2 cellular contexts compared by ENCODE assay signal in genomic region chr12:78853231-78853630, GRCh38.
TF ChIP-seq lines count a peak whose summit lies in the region.

No MANE protein-coding gene starts in this region.

TF ChIP-seq in HCT116, 20 proteins besides CTCF, POLR2A, EP300 and RAD21:
- TF ChIP-seq SP1 (IDR thresholded peaks at IDR 0.05; ENCODE audit: low read depth) = no peak
- TF ChIP-seq EZH2 (IDR thresholded peaks at IDR 0.05) = no peak
- TF ChIP-seq TCF7L2 (IDR thresholded peaks at IDR 0.05; ENCODE audit: borderline replicate concordance, extremely low read depth, insufficient read depth, insufficient read length) = no peak
- no peak for TF ChIP-seq ZFX (IDR thresholded peaks at IDR 0.05)
- TF ChIP-seq CBX3 (IDR thresholded peaks at IDR 0.05; ENCODE audit: low read depth) = no peak
- no peak for TF ChIP-seq SIN3A (IDR thresholded peaks at IDR 0.05; ENCODE audit: low read depth)
- TF ChIP-seq JUND (IDR thresholded peaks at IDR 0.05) = no peak
- TF ChIP-seq SRF (IDR thresholded peaks at IDR 0.05; ENCODE audit: low read depth) = no peak
- no peak for TF ChIP-seq ZBTB33 (IDR thresholded peaks at IDR 0.05; ENCODE audit: extremely low read depth, insufficient replicate concordance, low read length)
- no peak for TF ChIP-seq MAX (IDR thresholded peaks at IDR 0.05)
TF ChIP-seq in HCT116: peak in this region for 0.

TF ChIP-seq in H1, 55 proteins besides CTCF, POLR2A, EP300 and RAD21:
- TF ChIP-seq SP2 (IDR thresholded peaks at IDR 0.05; ENCODE audit: low read length) (no peak), YY1 (IDR thresholded peaks at IDR 0.05; ENCODE audit: low read depth, low read length) (no peak), E2F6 (IDR thresholded peaks at IDR 0.05) (no peak), FOSL1 (IDR thresholded peaks at IDR 0.05; ENCODE audit: insufficient read depth, low read depth, low read length) (no peak), EZH2 (IDR thresholded peaks at IDR 0.05; ENCODE audit: low read depth, low read length, severe bottlenecking) (no peak), MAX (IDR thresholded peaks at IDR 0.05) (no peak), MAFK (IDR thresholded peaks at IDR 0.05; ENCODE audit: low read depth, low read length) (no peak), ZNF274 (IDR thresholded peaks at IDR 0.05; ENCODE audit: borderline replicate concordance, extremely low read depth, low read length) (no peak), SP1 (IDR thresholded peaks at IDR 0.05; ENCODE audit: low read depth, low read length) (no peak), ATF3 (IDR thresholded peaks at IDR 0.05; ENCODE audit: insufficient read depth, low read depth, low read length) (no peak), GTF2F1 (IDR thresholded peaks at IDR 0.05; ENCODE audit: borderline replicate concordance, low read depth, low read length) (no peak), CHD7 (IDR thresholded peaks at IDR 0.05; ENCODE audit: insufficient replicate concordance, low read length) (no peak), PHF8 (conservative IDR thresholded peaks at IDR 0.05; ENCODE audit: low read depth, low read length) (no peak), TAF7 (optimal IDR thresholded peaks at IDR 0.05; ENCODE audit: borderline replicate concordance, low read depth, low read length) (no peak), ATF2 (IDR thresholded peaks at IDR 0.05; ENCODE audit: low read length) (no peak), SRF (IDR thresholded peaks at IDR 0.05; ENCODE audit: low read depth, low read length) (no peak), BACH1 (IDR thresholded peaks at IDR 0.05; ENCODE audit: low read length) (no peak), HDAC6 (IDR thresholded peaks at IDR 0.05; ENCODE audit: low read depth, low read length) (no peak), BRCA1 (IDR thresholded peaks at IDR 0.05; ENCODE audit: low read depth, low read length) (no peak), CEBPB (IDR thresholded peaks at IDR 0.05; ENCODE audit: low read depth, low read length) (no peak)
